Comparison of ENCODE assay signal across 9 cellular contexts in genomic region chr20:25309395-25310267, GRCh38.
DNase-seq lines count a peak whose midpoint lies in the region; ATAC-seq, FAIRE-seq and TF ChIP-seq lines count a peak whose summit lies in the region.
"Had no signal": no experiment of that assay in that cellular context is flagged by ENCODE, and none has a peak within 500 bp of the region (broad histone marks: within the 10 kb centered on the region; RNA-seq: fewer than 3 reads in every experiment).

No MANE protein-coding gene starts in this region.

- no peaks in the 10 kb centered on the region for H3K27me3 ChIP-seq in pancreas

- peaks cover 0 to 9% (median 0%) of the 10 kb centered on the region in 3 donors for H3K4me1 ChIP-seq in pancreas

- no peak overlapping the region for H3K4me3 Mint-ChIP-seq in activated naive CD4-positive, alpha-beta T cell treated with anti-CD3 and anti-CD28 coated beads for 36 hours

- no peak overlapping the region for H3K4me3 ChIP-seq in pancreas

- no peaks in the 10 kb centered on the region for H3K9me3 Mint-ChIP-seq in activated naive CD4-positive, alpha-beta T cell treated with anti-CD3 and anti-CD28 coated beads for 36 hours

- H3K27ac Mint-ChIP-seq in activated naive CD4-positive, alpha-beta T cell treated with anti-CD3 and anti-CD28 coated beads for 36 hours: peak overlapping the region; percentile 33

- H3K27me3 Mint-ChIP-seq in activated naive CD4-positive, alpha-beta T cell treated with anti-CD3 and anti-CD28 coated beads for 36 hours (ENCODE audit: low read depth): no peaks in the 10 kb centered on the region
- H3K27me3 Mint-ChIP-seq: activated naive CD8-positive, alpha-beta T cell had no signal

- H3K4me1 Mint-ChIP-seq in activated naive CD4-positive, alpha-beta T cell treated with anti-CD3 and anti-CD28 coated beads for 36 hours (ENCODE audit: low read depth): peaks cover 31% of the 10 kb centered on the region

- WGBS in pancreas, 2 donors: 86 to 87% methylated on average over 18 of the region's 18 CpGs

- no peaks in the 10 kb centered on the region for H3K36me3 Mint-ChIP-seq in activated naive CD4-positive, alpha-beta T cell treated with anti-CD3 and anti-CD28 coated beads for 36 hours (ENCODE audit: low read depth)
- H3K36me3 Mint-ChIP-seq: activated naive CD8-positive, alpha-beta T cell had no signal

- no peak for FAIRE-seq in pancreas (lab: Jason Lieb, UNC)

- H3K9me3 ChIP-seq in pancreas: no peaks in the 10 kb centered on the region

- CTCF ChIA-PET in activated naive CD4-positive, alpha-beta T cell treated with anti-CD3 and anti-CD28 coated beads for 36 hours (lab: Charles Lee): interaction anchor here (0.6 to 5.3 kb wide), 4 partner anchors 14 to 118 kb away, joined by 3 to 25 read pairs (median 4); no protein-coding TSS in a partner anchor

- no peak for TF ChIP-seq CTCF in pancreas (IDR thresholded peaks at IDR 0.05)

- peaks cover 0 to 19% (median 2%) of the 10 kb centered on the region in 3 donors for H3K36me3 ChIP-seq in pancreas

- intact Hi-C loops in activated naive CD4-positive, alpha-beta T cell treated with anti-CD3 and anti-CD28 coated beads for 36 hours (cut with micrococcal nuclease): loop anchor here (1.0 to 2.0 kb wide), 6 partner anchors 73 to 317 kb away; partner anchors contain the start of genes APMAP and GINS1
- intact Hi-C loops in pancreas (cut with DNase I): loop anchor here in 1 of 3 donors (10.0 kb wide), 1 partner anchor 95 kb away; no protein-coding TSS in a partner anchor

- no peak for DNase-seq in activated naive CD4-positive, alpha-beta T cell treated with anti-CD3 and anti-CD28 coated beads for 36 hours
- no peak for DNase-seq in activated naive CD4-positive, alpha-beta T cell (lab: John Stamatoyannopoulos, UW)
- DNase-seq in SW480 (ENCODE audit: low spot score) (peak; percentile 94), pancreas (peak in 2 of 6 donors; percentile 39 to 58), retina (no peak), ureter (ENCODE audit: low spot score) (no peak), NCI-H128 (lab: John Stamatoyannopoulos, UW; ENCODE audit: unreplicated experiment) (no peak)

- H3K27ac ChIP-seq in pancreas: peak overlapping the region in 2 of 4 donors; percentile 47 to 52

- peak; percentile 91 for ATAC-seq in esophagus mucosa
- peak; percentile 48 to 77 (median 60) for ATAC-seq in pancreas
